In genomic region chr2:18585526-18585925, GRCh38 we compare ENCODE assay signal across 2 cellular contexts.
TF ChIP-seq lines count a peak whose summit lies in the region.

No MANE protein-coding gene starts in this region.

TF ChIP-seq in IMR-90, 13 proteins besides CTCF, POLR2A, EP300 and RAD21:
- no peak for TF ChIP-seq SMC3 (IDR thresholded peaks at IDR 0.05; ENCODE audit: low read depth, low read length)
- TF ChIP-seq FOS (IDR thresholded peaks at IDR 0.05; ENCODE audit: low read depth, low read length): no peak
- TF ChIP-seq RCOR1 (IDR thresholded peaks at IDR 0.05; ENCODE audit: insufficient replicate concordance, low read length): no peak
- TF ChIP-seq NFE2L2 (IDR thresholded peaks at IDR 0.05; ENCODE audit: low read depth, low read length): no peak
- TF ChIP-seq ELK1 (IDR thresholded peaks at IDR 0.05; ENCODE audit: borderline replicate concordance, low read depth, low read length): no peak
- TF ChIP-seq BHLHE40 (IDR thresholded peaks at IDR 0.05; ENCODE audit: low read depth, low read length): no peak
- TF ChIP-seq USF2 (IDR thresholded peaks at IDR 0.05; ENCODE audit: low read depth, low read length): no peak
- TF ChIP-seq CEBPB (IDR thresholded peaks at IDR 0.05; ENCODE audit: low read depth, low read length): no peak
- TF ChIP-seq MAFK (IDR thresholded peaks at IDR 0.05; ENCODE audit: low read depth, low read length): no peak
- no peak for TF ChIP-seq CHD1 (IDR thresholded peaks at IDR 0.05; ENCODE audit: low read depth, low read length)
- no peak for TF ChIP-seq MXI1 (IDR thresholded peaks at IDR 0.05; ENCODE audit: borderline replicate concordance, low read depth, low read length)
- no peak for TF ChIP-seq MAZ (IDR thresholded peaks at IDR 0.05; ENCODE audit: borderline replicate concordance, low read depth, low read length)
- no peak for TF ChIP-seq RFX5 (IDR thresholded peaks at IDR 0.05; ENCODE audit: low read depth, low read length)

TF ChIP-seq in endothelial cell of umbilical vein, 7 proteins besides CTCF, POLR2A, EP300 and RAD21:
- peak; percentile 41 for TF ChIP-seq GATA2 (IDR thresholded peaks at IDR 0.05; ENCODE audit: insufficient read depth, insufficient read length, low read depth, low read length)
- no peak for TF ChIP-seq MAX (IDR thresholded peaks at IDR 0.05; ENCODE audit: insufficient read depth, insufficient read length)
- no peak for TF ChIP-seq JUN (IDR thresholded peaks at IDR 0.05; ENCODE audit: borderline replicate concordance, insufficient read depth, insufficient read length, low read depth)
